20 cellular contexts compared by ENCODE assay signal in genomic region chr7:21128418-21128817, GRCh38.
DNase-seq lines count a peak whose midpoint lies in the region; ATAC-seq, FAIRE-seq and TF ChIP-seq lines count a peak whose summit lies in the region.
"Had no signal": no experiment of that assay in that cellular context is flagged by ENCODE, and none has a peak within 500 bp of the region (broad histone marks: within the 10 kb centered on the region; RNA-seq: fewer than 3 reads in every experiment).

No MANE protein-coding gene starts in this region.

- H3K27ac ChIP-seq in adrenal gland (no peak overlapping the region), parathyroid adenoma (no peak overlapping the region), small intestine (ENCODE audit: low read depth in 1 of 2, low read length in 1 of 2) (no peak overlapping the region)
- H3K27ac ChIP-seq: GM23248, neutrophil had no signal

- H3K4me2 ChIP-seq in parathyroid adenoma (ENCODE audit: low read length), result no peak overlapping the region

- no peaks in the 10 kb centered on the region for H3K79me2 ChIP-seq in parathyroid adenoma

- FAIRE-seq in small intestine (lab: Jason Lieb, UNC), result no peak

- WGBS in adrenal gland, 4 donors, result 0 to 6% (median 2%) methylated on average over 3 of the region's 3 CpGs
- WGBS in small intestine, 3 donors, result 18 to 33% (median 29%) methylated on average over 3 of the region's 3 CpGs

- no peaks in the 10 kb centered on the region for H3K9me3 ChIP-seq in adrenal gland (replicated peaks in 1 of 3)
- H3K9me3 ChIP-seq in parathyroid adenoma (ENCODE audit: control insufficient read depth, low read length), result no peaks in the 10 kb centered on the region
- no peaks in the 10 kb centered on the region for H3K9me3 ChIP-seq in small intestine (ENCODE audit: control insufficient read depth, low read depth)
- H3K9me3 ChIP-seq: neutrophil had no signal

- TF ChIP-seq CTCF in adrenal gland (IDR thresholded peaks at IDR 0.05) (no peak), parathyroid adenoma (IDR thresholded peaks at IDR 0.05) (no peak)

- H3K36me3 ChIP-seq in adrenal gland (replicated peaks in 1 of 2), result no peaks in the 10 kb centered on the region
- no peaks in the 10 kb centered on the region for H3K36me3 ChIP-seq in parathyroid adenoma (ENCODE audit: control insufficient read depth, insufficient read depth, low read length)
- no peaks in the 10 kb centered on the region for H3K36me3 ChIP-seq in small intestine (ENCODE audit: control insufficient read depth in 2 of 2, insufficient read depth in 2 of 2, low read length in 2 of 2)
- H3K36me3 ChIP-seq: neutrophil had no signal

- TF ChIP-seq POLR2A in adrenal gland (IDR thresholded peaks at IDR 0.05), result no peak

- no peak overlapping the region for H3K9ac ChIP-seq in parathyroid adenoma
- H3K9ac ChIP-seq: GM23248 had no signal

- H3K27me3 ChIP-seq in adrenal gland, result no peaks in the 10 kb centered on the region
- no peaks in the 10 kb centered on the region for H3K27me3 ChIP-seq in parathyroid adenoma (ENCODE audit: control insufficient read depth, insufficient read depth, low read length)
- peaks cover 0 to 3% of the 10 kb centered on the region in 2 donors for H3K27me3 ChIP-seq in small intestine (ENCODE audit: control insufficient read depth in 2 of 2, insufficient read depth in 2 of 2, low read length in 2 of 2)
- H3K27me3 ChIP-seq: neutrophil had no signal

- DNase-seq in NCI-H2107 treated with DMSO at 0.1 percent for 48 hours (lab: John Stamatoyannopoulos, UW; ENCODE audit: unreplicated experiment), result peak; percentile 13
- DNase-seq in NCI-H2107 (lab: John Stamatoyannopoulos, UW), result no peak
- DNase-seq in NCI-H2227 treated with DMSO at 0.1 percent for 48 hours (lab: John Stamatoyannopoulos, UW), result peak; percentile 88
- DNase-seq in adrenal gland, result peak in 6 of 7 donors; percentile 18 to 52 (median 26)
- no peak for DNase-seq in small intestine
- DNase-seq: 8988T; activated CD4-positive, alpha-beta T cell treated with anti-CD3 and anti-CD28 coated beads, Interleukin-2, amount 10 ng/mL, durations not matched to agents 7 days and 5 days; activated T-cell treated with anti-CD3 and anti-CD28 coated beads, Interleukin-2, amount 50 U/mL, for 72 hours; amniotic stem cell; CD4-positive, alpha-beta memory T cell; cortex of kidney; GDM1; GM23248; Karpas-422; NCI-H510A treated with DMSO at 0.1 percent for 48 hours; RPMI8226 had no signal

- ATAC-seq in HG03378 (IDR thresholded peaks at IDR 0.05; ENCODE audit: unreplicated experiment) (no peak), HG03039 (IDR thresholded peaks at IDR 0.05; ENCODE audit: unreplicated experiment) (no peak)
- ATAC-seq: activated T-cell treated with anti-CD3 and anti-CD28 coated beads, Interleukin-2, amount 50 U/mL, for 72 hours had no signal

- peak overlapping the region; percentile 5 for H2AFZ ChIP-seq in parathyroid adenoma
- H2AFZ ChIP-seq: GM23248 had no signal

- H3K4me3 ChIP-seq in adrenal gland (no peak overlapping the region), parathyroid adenoma (ENCODE audit: low read depth, low read length) (no peak overlapping the region), small intestine (ENCODE audit: low read depth in 1 of 2, low read length in 2 of 2) (no peak overlapping the region)
- H3K4me3 ChIP-seq: GM23248 had no signal

- intact Hi-C loops in adrenal gland (cut with DNase I), result no loop called here

- H3K4me1 ChIP-seq in adrenal gland (replicated peaks in 1 of 2) (no peaks in the 10 kb centered on the region), parathyroid adenoma (no peaks in the 10 kb centered on the region), small intestine (ENCODE audit: control insufficient read depth in 2 of 2, insufficient read depth in 1 of 2, low read depth in 1 of 2, low read length in 1 of 2) (no peaks in the 10 kb centered on the region)

Comparison
In these comparisons a context has a peak if more than half of its experiments do, and no peak if none do; other contexts are left out.
1. DNase-seq: peak in NCI-H2107 treated with DMSO at 0.1 percent for 48 hours (single experiment), NCI-H2227 treated with DMSO at 0.1 percent for 48 hours (single experiment) and adrenal gland (6 of 7); none in NCI-H2107 (single experiment) and small intestine (single experiment).